In genomic region chr3:110292102-110292501, GRCh38 we compare ENCODE assay signal across 30 cellular contexts.
"Had no signal": no experiment of that assay in that cellular context is flagged by ENCODE, and none has a peak within 500 bp of the region (broad histone marks: within the 10 kb centered on the region; RNA-seq: fewer than 3 reads in every experiment).

No MANE protein-coding gene starts in this region.

- DNase-seq: activated B cell treated with CpG ODN at 0.5 μM for 24 hours; activated CD4-positive, alpha-beta memory T cell treated with anti-CD3 and anti-CD28 coated beads for 36 hours; activated CD4-positive, alpha-beta T cell treated with anti-CD3 and anti-CD28 coated beads for 48 hours; activated CD8-positive, alpha-beta memory T cell treated with anti-CD3 and anti-CD28 coated beads, Interleukin-2, amount 10 ng/mL, durations not matched to agents 7 days and 5 days; activated CD8-positive, alpha-beta memory T cell treated with anti-CD3 and anti-CD28 coated beads, Interleukin-2, amount 50 U/mL, for 4 hours; activated CD8-positive, alpha-beta T cell treated with anti-CD3 and anti-CD28 coated beads, Interleukin-2, amount 10 ng/mL, durations not matched to agents 7 days and 5 days; activated effector memory CD4-positive, alpha-beta T cell treated with anti-CD3 and anti-CD28 coated beads, Interleukin-2, amount 50 U/mL, for 16 hours; activated naive CD4-positive, alpha-beta T cell treated with anti-CD3 and anti-CD28 coated beads for 36 hours; activated naive CD8-positive, alpha-beta T cell treated with anti-CD3 and anti-CD28 coated beads, Interleukin-2, amount 10 ng/mL, durations not matched to agents 7 days and 5 days; activated T-cell treated with anti-CD3 and anti-CD28 coated beads, Interleukin-2, amount 50 U/mL, for 1 hour; activated T-cell treated with anti-CD3 and anti-CD28 coated beads, Interleukin-2, amount 50 U/mL, for 48 hours; brain microvascular endothelial cell; cortex of kidney; dermis blood vessel endothelial cell; effector CD4-positive, alpha-beta T cell; effector memory CD8-positive, alpha-beta T cell; esophagus squamous epithelium; foreskin melanocyte; head of caudate nucleus; T-helper 2 cell had no signal

- H3K36me3 ChIP-seq: ascending aorta, brain microvascular endothelial cell, esophagus squamous epithelium had no signal

- H3K4me1 ChIP-seq: ascending aorta, esophagus squamous epithelium had no signal

- H3K27me3 Mint-ChIP-seq: activated B cell treated with CpG ODN at 0.5 μM for 24 hours; activated CD4-positive, alpha-beta memory T cell treated with anti-CD3 and anti-CD28 coated beads for 36 hours; activated naive CD8-positive, alpha-beta T cell treated with anti-CD3 and anti-CD28 coated beads, Interleukin-2, amount 10 ng/mL, durations not matched to agents 7 days and 5 days; central memory CD8-positive, alpha-beta T cell had no signal

- H3K27ac ChIP-seq: ascending aorta, brain microvascular endothelial cell, epithelial cell of prostate, esophagus squamous epithelium, VCaP had no signal

- H3K4me3 Mint-ChIP-seq: activated B cell treated with CpG ODN at 0.5 μM for 24 hours; activated CD4-positive, alpha-beta memory T cell treated with anti-CD3 and anti-CD28 coated beads for 36 hours; activated CD8-positive, alpha-beta memory T cell treated with anti-CD3 and anti-CD28 coated beads, Interleukin-2, amount 10 ng/mL, durations not matched to agents 7 days and 5 days; activated CD8-positive, alpha-beta T cell treated with anti-CD3 and anti-CD28 coated beads, Interleukin-2, amount 10 ng/mL, durations not matched to agents 7 days and 5 days; activated naive CD4-positive, alpha-beta T cell treated with anti-CD3 and anti-CD28 coated beads for 36 hours; activated naive CD8-positive, alpha-beta T cell treated with anti-CD3 and anti-CD28 coated beads, Interleukin-2, amount 10 ng/mL, durations not matched to agents 7 days and 5 days; activated T-helper 1 cell treated with anti-CD3 and anti-CD28 coated beads, Interleukin-12 subunit alpha, Interleukin-12 subunit beta, Interleukin-2, Interleukin-4 antibody, amounts not matched to agents 30 ng/mL and 10 ng/mL and 1 ng/mL, durations not matched to agents 14 hours and 24 hours and 36 hours; central memory CD8-positive, alpha-beta T cell; effector memory CD8-positive, alpha-beta T cell had no signal

- H3K27me3 ChIP-seq: ascending aorta, brain microvascular endothelial cell, esophagus squamous epithelium had no signal

- H3K4me3 ChIP-seq: ascending aorta, esophagus squamous epithelium had no signal

- H3K4me1 Mint-ChIP-seq: activated B cell treated with CpG ODN at 0.5 μM for 24 hours; activated CD8-positive, alpha-beta memory T cell treated with anti-CD3 and anti-CD28 coated beads, Interleukin-2, amount 10 ng/mL, durations not matched to agents 7 days and 5 days; activated naive CD8-positive, alpha-beta T cell treated with anti-CD3 and anti-CD28 coated beads, Interleukin-2, amount 10 ng/mL, durations not matched to agents 7 days and 5 days; central memory CD8-positive, alpha-beta T cell had no signal

- FAIRE-seq: bronchial epithelial cell, endothelial cell of umbilical vein had no signal

- H3K27ac Mint-ChIP-seq: activated B cell treated with CpG ODN at 0.5 μM for 24 hours; activated CD4-positive, alpha-beta memory T cell treated with anti-CD3 and anti-CD28 coated beads for 36 hours; activated CD8-positive, alpha-beta memory T cell treated with anti-CD3 and anti-CD28 coated beads, Interleukin-2, amount 10 ng/mL, durations not matched to agents 7 days and 5 days; activated CD8-positive, alpha-beta T cell treated with anti-CD3 and anti-CD28 coated beads, Interleukin-2, amount 10 ng/mL, durations not matched to agents 7 days and 5 days; activated naive CD4-positive, alpha-beta T cell treated with anti-CD3 and anti-CD28 coated beads for 36 hours; activated naive CD4-positive, alpha-beta T cell treated with anti-CD3 and anti-CD28 coated beads, Interleukin-2, amount 50 U/mL, for 72 hours; activated naive CD8-positive, alpha-beta T cell treated with anti-CD3 and anti-CD28 coated beads, Interleukin-2, amount 10 ng/mL, durations not matched to agents 7 days and 5 days; activated T-helper 1 cell treated with anti-CD3 and anti-CD28 coated beads, Interleukin-12 subunit alpha, Interleukin-12 subunit beta, Interleukin-2, Interleukin-4 antibody, amounts not matched to agents 30 ng/mL and 10 ng/mL and 1 ng/mL, durations not matched to agents 14 hours and 24 hours and 36 hours; activated T-helper 2 cell treated with anti-CD3 and anti-CD28 coated beads, Interferon-gamma antibody, Interleukin-2, Interleukin-4, amounts not matched to agents 10 μg/mL and 5 μg/mL and 100 μg/mL, durations not matched to agents 14 hours and 24 hours and 36 hours; effector memory CD8-positive, alpha-beta T cell had no signal

- H3K36me3 Mint-ChIP-seq: activated naive CD8-positive, alpha-beta T cell treated with anti-CD3 and anti-CD28 coated beads, Interleukin-2, amount 10 ng/mL, durations not matched to agents 7 days and 5 days had no signal

- ATAC-seq: activated CD4-positive, CD25-positive, alpha-beta regulatory T cell treated with anti-CD3 and anti-CD28 coated beads, Interleukin-2, amount 50 U/mL, for 24 hours; activated CD8-positive, alpha-beta memory T cell treated with anti-CD3 and anti-CD28 coated beads, Interleukin-2, amount 10 ng/mL, durations not matched to agents 7 days and 5 days; activated CD8-positive, alpha-beta T cell treated with anti-CD3 and anti-CD28 coated beads, Interleukin-2, amount 10 ng/mL, durations not matched to agents 7 days and 5 days; activated naive CD4-positive, alpha-beta T cell treated with anti-CD3 and anti-CD28 coated beads, Interleukin-2, amount 50 U/mL, for 72 hours; effector memory CD8-positive, alpha-beta T cell had no signal
